In genomic region chr2:216274194-216274593, GRCh38 we compare ENCODE assay signal across 22 cellular contexts.
DNase-seq lines count a peak whose midpoint lies in the region; ATAC-seq and TF ChIP-seq lines count a peak whose summit lies in the region.
"Had no signal": no experiment of that assay in that cellular context is flagged by ENCODE, and none has a peak within 500 bp of the region (broad histone marks: within the 10 kb centered on the region; RNA-seq: fewer than 3 reads in every experiment).

No MANE protein-coding gene starts in this region.

- peak; percentile 18; the same call in 1 of the 2 replicates for ATAC-seq in PC-3
- ATAC-seq in HG03460 (IDR thresholded peaks at IDR 0.05; ENCODE audit: unreplicated experiment): no peak
- ATAC-seq in HG02642 (IDR thresholded peaks at IDR 0.05; ENCODE audit: poor library complexity, unreplicated experiment): no peak
- ATAC-seq: activated naive CD8-positive, alpha-beta T cell treated with anti-CD3 and anti-CD28 coated beads, Interleukin-2, amount 50 U/mL, for 24 hours; effector memory CD8-positive, alpha-beta T cell; HepG2; Right ventricle myocardium inferior; T-helper 17 cell had no signal

- TF ChIP-seq CTCF in PC-3 (conservative IDR thresholded peaks at IDR 0.05; ENCODE audit: low read depth, low read length) (no peak), osteoblast (IDR thresholded peaks at IDR 0.05; ENCODE audit: extremely low read depth, low read depth, low read length) (peak; percentile 39)

- intact Hi-C loops in PC-3 (cut with micrococcal nuclease): no loop called here

- H3F3A ChIP-seq in PC-3 (ENCODE audit: low read length, unreplicated experiment): no peaks in the 10 kb centered on the region

- no peaks in the 10 kb centered on the region for H3K9me3 ChIP-seq in PC-3 (ENCODE audit: low read length)
- H3K9me3 ChIP-seq in osteoblast (ENCODE audit: low read depth, low read length): no peaks in the 10 kb centered on the region
- H3K9me3 ChIP-seq: BLaER1, left ventricle myocardium inferior, tibial artery had no signal

- DNase-seq in EH (ENCODE audit: low read depth) (peak; percentile 59), PC-3 (no peak), fibroblast of gingiva (ENCODE audit: low read depth) (peak; percentile 49), osteoblast (ENCODE audit: insufficient read length, low spot score, missing footprints) (peak; percentile 87), NCI-H446 treated with DMSO at 0.1 percent for 48 hours (lab: John Stamatoyannopoulos, UW) (no peak), mesenteric fat pad (ENCODE audit: low spot score) (no peak)
- DNase-seq: activated naive CD8-positive, alpha-beta T cell treated with anti-CD3 and anti-CD28 coated beads, Interleukin-2, amount 50 U/mL, for 24 hours; DMS153; effector memory CD8-positive, alpha-beta T cell; foreskin melanocyte; left ventricle myocardium inferior; naive B cell; NCI-H187; NCI-H446; posterior cingulate gyrus; T-helper 17 cell; tibial artery had no signal

- BruUV-seq in PC-3 (replicated peaks; lab: Mats Ljungman, UMichigan): no TSS peak

- H4K20me1 ChIP-seq in PC-3 (ENCODE audit: low read length): no peaks in the 10 kb centered on the region
- H4K20me1 ChIP-seq in osteoblast (ENCODE audit: insufficient read depth, low read length): no peaks in the 10 kb centered on the region
- H4K20me1 ChIP-seq: BLaER1 had no signal

- POLR2A ChIA-PET in PC-3 (lab: Charles Lee; ENCODE audit: unreplicated experiment): no interaction called here

- H3K9me2 ChIP-seq in PC-3 (replicated peaks; ENCODE audit: low read length): no peaks in the 10 kb centered on the region

- H3K36me3 ChIP-seq in PC-3 (ENCODE audit: low read depth, low read length) (no peaks in the 10 kb centered on the region), osteoblast (ENCODE audit: insufficient read depth, low read length) (no peaks in the 10 kb centered on the region)
- H3K36me3 ChIP-seq: BLaER1, left ventricle myocardium inferior, tibial artery had no signal

- no peaks in the 10 kb centered on the region for H3K79me2 ChIP-seq in PC-3 (ENCODE audit: low read length)
- no peaks in the 10 kb centered on the region for H3K79me2 ChIP-seq in osteoblast (ENCODE audit: insufficient read depth, low read length)

- no peak overlapping the region for H3K9ac ChIP-seq in PC-3 (ENCODE audit: low read length)
- H3K9ac ChIP-seq: BLaER1 had no signal

- H3K4me2 ChIP-seq in PC-3 (ENCODE audit: low read length) (no peak overlapping the region), osteoblast (ENCODE audit: insufficient read depth, low read length) (peak overlapping the region; percentile 14)
- H3K4me2 ChIP-seq: BLaER1 had no signal

- H2AFZ ChIP-seq in PC-3 (ENCODE audit: low read length) (no peak overlapping the region), osteoblast (ENCODE audit: low read length) (no peak overlapping the region)

- CTCF ChIA-PET in PC-3 (lab: Charles Lee): no interaction called here

- H3K4me1 ChIP-seq in PC-3 (ENCODE audit: insufficient read depth, low read length) (no peaks in the 10 kb centered on the region), osteoblast (ENCODE audit: insufficient read depth, low read length) (peaks cover 23% of the 10 kb centered on the region)
- H3K4me1 ChIP-seq: BLaER1 had no signal

- no peak overlapping the region for H3K4me3 ChIP-seq in PC-3 (ENCODE audit: low read length)
- no peak overlapping the region for H3K4me3 ChIP-seq in osteoblast (ENCODE audit: insufficient read depth, low read length)
- H3K4me3 ChIP-seq: BLaER1, left ventricle myocardium inferior, tibial artery had no signal

- H3K27me3 ChIP-seq in PC-3 (ENCODE audit: low read length) (peaks cover 13% of the 10 kb centered on the region; the same call in 1 of the 2 replicates), osteoblast (ENCODE audit: insufficient read depth, low read length) (no peaks in the 10 kb centered on the region)
- H3K27me3 ChIP-seq: BLaER1, tibial artery had no signal

- no peak overlapping the region for H3K27ac ChIP-seq in PC-3 (ENCODE audit: low read length)
- no peak overlapping the region for H3K27ac ChIP-seq in osteoblast (ENCODE audit: low read depth, low read length)
- H3K27ac ChIP-seq: BLaER1, left ventricle myocardium inferior, tibial artery had no signal

Comparison
In these comparisons a context has a peak if more than half of its experiments do, and no peak if none do; other contexts are left out.
1. DNase-seq: peak in EH (single experiment), fibroblast of gingiva (single experiment) and osteoblast (single experiment); none in PC-3 (single experiment), NCI-H446 treated with DMSO at 0.1 percent for 48 hours (single experiment) and mesenteric fat pad (single experiment).